ENCODE assay signal across 16 cellular contexts in genomic region chr5:476814-477175, GRCh38.
"Had no signal": no experiment of that assay in that cellular context is flagged by ENCODE, and none has a peak within 500 bp of the region (broad histone marks: within the 10 kb centered on the region; RNA-seq: fewer than 3 reads in every experiment).

No MANE protein-coding gene starts in this region.

- H3K4me3 ChIP-seq: colonic mucosa, gastroesophageal sphincter, ovary, sigmoid colon, skin epidermis had no signal

- H3K27ac Mint-ChIP-seq: naive thymus-derived CD4-positive, alpha-beta T cell had no signal

- H3K9me3 ChIP-seq: colonic mucosa, esophagus squamous epithelium, gastroesophageal sphincter, ovary, sigmoid colon had no signal

- ATAC-seq: gastroesophageal sphincter; left colon; naive thymus-derived CD4-positive, alpha-beta T cell had no signal

- H3K27ac ChIP-seq: colonic mucosa, esophagus squamous epithelium, gastroesophageal sphincter, ovary, sigmoid colon, skin epidermis had no signal

- H3K27me3 ChIP-seq: ovary had no signal

- H3K36me3 ChIP-seq: colonic mucosa, esophagus squamous epithelium, gastroesophageal sphincter, ovary, sigmoid colon had no signal

- H3K9me3 Mint-ChIP-seq: naive thymus-derived CD4-positive, alpha-beta T cell had no signal

- DNase-seq: colonic mucosa; dermis blood vessel endothelial cell; esophagus squamous epithelium; foreskin fibroblast; glutamatergic neuron; left colon; mammary epithelial cell; naive thymus-derived CD4-positive, alpha-beta T cell; stimulated activated CD4-positive, alpha-beta T cell treated with anti-CD3 and anti-CD28 coated beads, Interleukin-2, amount 100 ng/mL, for 24 hours; stimulated activated CD4-positive, alpha-beta T cell treated with anti-CD3 and anti-CD28 coated beads, Interleukin-4, amount 100 ng/mL, for 4 hours; stimulated activated naive CD4-positive, alpha-beta T cell treated with Interleukin-2 at 50 U/mL for 16 hours; trophoblast cell had no signal
